In the genomic region with DNA sequence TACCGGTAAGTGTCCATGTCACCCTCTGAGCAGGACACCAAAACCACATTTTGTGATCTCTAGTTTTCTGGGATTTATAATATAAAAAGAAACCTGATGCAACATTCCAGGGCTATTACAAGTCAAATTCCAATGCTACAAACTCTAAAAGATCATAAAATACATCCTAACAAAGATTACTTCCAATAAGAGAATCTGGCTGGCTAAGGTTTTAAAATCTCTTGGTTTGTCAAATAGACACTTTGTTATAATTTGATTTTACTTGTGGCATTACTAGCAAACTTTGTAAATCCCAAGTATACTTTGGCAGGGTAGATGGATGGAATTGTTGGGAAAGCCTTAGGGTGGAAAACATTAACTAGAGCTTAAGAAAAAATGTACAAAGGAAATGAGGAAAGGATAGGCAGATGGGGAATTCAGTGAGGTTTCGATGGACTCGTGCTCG, we compare ENCODE assay signal across 17 cellular contexts.
A peak's percentile ranks its signal among the peaks of the same experiment; 100 is the strongest.
DNase-seq lines count a peak whose midpoint lies in the region; ATAC-seq and TF ChIP-seq lines count a peak whose summit lies in the region.
"Had no signal": no experiment of that assay in that cellular context is flagged by ENCODE, and none has a peak within 500 bp of the region (broad histone marks: within the 10 kb centered on the region; RNA-seq: fewer than 3 reads in every experiment).

No MANE protein-coding gene starts in this region.

- H3K27me3 Mint-ChIP-seq in chondrocyte (ENCODE audit: low read depth), result no peaks in the 10 kb centered on the region

- H3K4me1 Mint-ChIP-seq in chondrocyte (ENCODE audit: low read depth), result peaks cover 23% of the 10 kb centered on the region

- H3K27ac Mint-ChIP-seq in chondrocyte (ENCODE audit: unreplicated experiment), result peak overlapping the region; percentile 95
- H3K27ac Mint-ChIP-seq: progenitor cell of endocrine pancreas had no signal

- no peak overlapping the region; the same call in 1 of the 2 replicates for H3K4me3 ChIP-seq in AG09309 (ENCODE audit: control insufficient read depth, low read depth, low read length)
- no peak overlapping the region for H3K4me3 ChIP-seq in HUES64 (ENCODE audit: low read length)
- H3K4me3 ChIP-seq in mesenchymal stem cell (ENCODE audit: insufficient read depth in 1 of 2, low read depth in 1 of 2, low read length in 2 of 2), result no peak overlapping the region
- H3K4me3 ChIP-seq: BLaER1, gastroesophageal sphincter, Peyer's patch had no signal

- no peak overlapping the region for H4K8ac ChIP-seq in mesenchymal stem cell (ENCODE audit: low read length)

- no peak overlapping the region for H2AK5ac ChIP-seq in mesenchymal stem cell (ENCODE audit: low read length, severe bottlenecking)

- H3K23ac ChIP-seq in mesenchymal stem cell (ENCODE audit: low read length in 2 of 2), result no peak overlapping the region

- peaks cover 2% of the 10 kb centered on the region for H3K9me3 Mint-ChIP-seq in chondrocyte (ENCODE audit: low read depth)

- H3K9me3 ChIP-seq in HUES64 (ENCODE audit: insufficient read depth, low read depth, low read length), result no peaks in the 10 kb centered on the region
- H3K9me3 ChIP-seq in mesenchymal stem cell (ENCODE audit: control insufficient read depth, low read length), result no peaks in the 10 kb centered on the region
- H3K9me3 ChIP-seq: BLaER1, gastroesophageal sphincter, Peyer's patch had no signal

- H3K27me3 ChIP-seq in HUES64 (ENCODE audit: insufficient read depth, low read length) (no peaks in the 10 kb centered on the region), mesenchymal stem cell (ENCODE audit: control insufficient read depth in 1 of 2, insufficient read depth in 1 of 2, low read length in 2 of 2) (no peaks in the 10 kb centered on the region)
- H3K27me3 ChIP-seq: BLaER1, gastroesophageal sphincter, Peyer's patch had no signal

- H2AFZ ChIP-seq in mesenchymal stem cell (ENCODE audit: low read depth, low read length), result no peak overlapping the region

- no peak overlapping the region for H2BK15ac ChIP-seq in mesenchymal stem cell (ENCODE audit: low read depth, poor library complexity, severe bottlenecking)

- H3K4ac ChIP-seq in mesenchymal stem cell (ENCODE audit: low read depth in 1 of 2, low read length in 2 of 2), result no peak overlapping the region

- H3K36me3 ChIP-seq in HUES64 (ENCODE audit: insufficient read depth, low read length) (no peaks in the 10 kb centered on the region), mesenchymal stem cell (ENCODE audit: control insufficient read depth in 1 of 2, insufficient read depth in 2 of 2, low read depth in 1 of 2, low read length in 2 of 2) (no peaks in the 10 kb centered on the region)
- H3K36me3 ChIP-seq: BLaER1, gastroesophageal sphincter, Peyer's patch had no signal

- peak overlapping the region; percentile 31; the same call in 1 of the 2 replicates for H3K27ac ChIP-seq in HUES64 (ENCODE audit: low read depth, low read length)
- peak overlapping the region; percentile 94 for H3K27ac ChIP-seq in mesenchymal stem cell (ENCODE audit: low read length, poor library complexity, severe bottlenecking)
- no peak overlapping the region for H3K27ac ChIP-seq in caudate nucleus (ENCODE audit: low read depth, low read length)
- H3K27ac ChIP-seq: BLaER1, gastroesophageal sphincter, KMS-11, Peyer's patch had no signal

- H3K36me3 Mint-ChIP-seq in chondrocyte (ENCODE audit: low read depth), result no peaks in the 10 kb centered on the region

- peak overlapping the region; percentile 51 for H2BK5ac ChIP-seq in mesenchymal stem cell (ENCODE audit: low read depth, low read length, poor library complexity, severe bottlenecking)

- peaks cover 26% of the 10 kb centered on the region for H3K4me1 ChIP-seq in HUES64 (ENCODE audit: insufficient read depth, low read length)
- H3K4me1 ChIP-seq in mesenchymal stem cell (ENCODE audit: control insufficient read depth, insufficient read depth, low read depth, low read length), result peaks cover 7% of the 10 kb centered on the region
- H3K4me1 ChIP-seq: gastroesophageal sphincter, Peyer's patch had no signal

- H3K9ac ChIP-seq in HUES64 (ENCODE audit: low read depth, low read length) (no peak overlapping the region), mesenchymal stem cell (ENCODE audit: low read length) (peak overlapping the region; percentile 30)
- H3K9ac ChIP-seq: BLaER1, KMS-11 had no signal

- no peak overlapping the region for H2BK12ac ChIP-seq in mesenchymal stem cell (ENCODE audit: low read length in 2 of 2)

- DNase-seq in AG09309 (ENCODE audit: low read depth), result peak; percentile 70
- no peak for DNase-seq in chondrocyte (ENCODE audit: low spot score)
- peak; percentile 40 for DNase-seq in mesenchymal stem cell
- DNase-seq in activated CD4-positive, alpha-beta T cell treated with anti-CD3 and anti-CD28 coated beads for 48 hours, result no peak
- no peak for DNase-seq in caudate nucleus (lab: John Stamatoyannopoulos, UW)
- DNase-seq in GM10266 (ENCODE audit: extremely low spot score), result no peak
- DNase-seq: activated CD4-positive, alpha-beta T cell treated with anti-CD3 and anti-CD28 coated beads for 4 hours; activated T-cell treated with anti-CD3 and anti-CD28 coated beads, Interleukin-2, amount 50 U/mL, for 1 hour; NCI-H187; NCI-H524 treated with DMSO at 0.1 percent for 48 hours; Peyer's patch had no signal

- no peak overlapping the region for H3K4me3 Mint-ChIP-seq in chondrocyte (ENCODE audit: unreplicated experiment)

- H3K79me1 ChIP-seq in mesenchymal stem cell (replicated peaks; ENCODE audit: low read length, poor library complexity, severe bottlenecking), result no peaks in the 10 kb centered on the region

- no peak for ATAC-seq in GM18520 (IDR thresholded peaks at IDR 0.05; ENCODE audit: unreplicated experiment)
- ATAC-seq: gastroesophageal sphincter had no signal

- H2BK120ac ChIP-seq in mesenchymal stem cell (ENCODE audit: low read depth, low read length), result no peak overlapping the region

- 89% methylated on average over 4 of the region's 4 CpGs for WGBS in HUES64
- 41% methylated on average over 3 of the region's 4 CpGs for WGBS in mesenchymal stem cell

- H4K91ac ChIP-seq in mesenchymal stem cell (ENCODE audit: low read length), result no peak overlapping the region

- peak overlapping the region; percentile 23 for H3K4me2 ChIP-seq in mesenchymal stem cell (ENCODE audit: low read length, poor library complexity, severe bottlenecking)
- H3K4me2 ChIP-seq: BLaER1, KMS-11 had no signal

- TF ChIP-seq CTCF in AG09309 (IDR thresholded peaks at IDR 0.05; ENCODE audit: control insufficient read depth, insufficient read depth, low read depth, low read length, missing control alignments), result no peak
- TF ChIP-seq CTCF in chondrocyte (IDR thresholded peaks at IDR 0.05), result peak; percentile 34
- TF ChIP-seq CTCF in GM10266 (IDR thresholded peaks at IDR 0.05; ENCODE audit: control insufficient read depth, insufficient read depth, low read depth, missing control alignments), result no peak

- H3K18ac ChIP-seq in mesenchymal stem cell (ENCODE audit: low read depth in 1 of 2, low read length in 2 of 2), result peak overlapping the region in 1 of 2 experiments; percentile 24

- no peak overlapping the region for H3K14ac ChIP-seq in mesenchymal stem cell (ENCODE audit: low read length in 2 of 2)

Comparison
In these comparisons a context has a peak if more than half of its experiments do, and no peak if none do; other contexts are left out.
1. DNase-seq: peak in AG09309 (single experiment) and mesenchymal stem cell (single experiment); none in chondrocyte (single experiment), activated CD4-positive, alpha-beta T cell treated with anti-CD3 and anti-CD28 coated beads for 48 hours (single experiment), caudate nucleus (0 of 61) and GM10266 (single experiment).